ENCODE assay signal across 22 cellular contexts in the genomic region with DNA sequence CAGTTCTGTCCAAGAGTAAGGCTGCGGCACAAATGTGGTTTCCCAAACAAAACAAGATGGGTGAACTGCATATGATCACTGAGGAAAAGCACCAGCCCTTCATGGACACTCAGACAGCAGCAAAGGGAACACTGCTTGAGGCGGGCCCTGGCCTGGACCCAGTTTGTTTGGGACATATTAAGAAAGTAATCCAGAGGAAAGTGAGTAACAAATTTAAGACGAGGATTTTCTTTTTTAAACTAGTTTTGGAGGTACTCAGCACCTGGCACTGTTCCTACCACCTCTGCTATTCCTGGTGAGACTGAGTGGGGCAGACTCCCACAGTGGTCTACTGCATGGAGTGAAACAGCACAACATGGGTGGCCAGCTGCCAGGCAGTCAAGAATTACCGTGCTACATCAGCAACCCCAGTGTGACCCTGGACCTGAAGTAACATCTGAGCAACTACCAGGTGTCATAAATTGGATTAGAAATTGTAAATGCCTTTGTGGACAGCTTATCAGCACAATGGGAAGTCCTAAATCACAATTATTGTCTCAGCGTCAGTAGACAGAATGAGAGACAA. TPM values are rescaled to one million over a fixed set of nuclear protein-coding genes. Genes with fewer than 3 reads are reported as not detected.
"Had no signal": no experiment of that assay in that cellular context is flagged by ENCODE, and none has a peak within 500 bp of the region (broad histone marks: within the 10 kb centered on the region; RNA-seq: fewer than 3 reads in every experiment).

No MANE protein-coding gene starts in this region.

- H3K27ac ChIP-seq: adrenal gland, KMS-11, SK-N-MC had no signal

- H3K4me3 ChIP-seq: adrenal gland, SK-N-MC had no signal

- H3K4me1 Mint-ChIP-seq: activated CD4-positive, alpha-beta memory T cell treated with anti-CD3 and anti-CD28 coated beads, Interleukin-2, amount 10 ng/mL, durations not matched to agents 7 days and 5 days; activated naive CD8-positive, alpha-beta T cell treated with anti-CD3 and anti-CD28 coated beads, Interleukin-2, amount 10 ng/mL, durations not matched to agents 7 days and 5 days; T-cell had no signal

- H3K27me3 Mint-ChIP-seq: activated B cell treated with CpG ODN at 0.5 μM for 24 hours; activated CD4-positive, alpha-beta memory T cell treated with anti-CD3 and anti-CD28 coated beads, Interleukin-2, amount 10 ng/mL, durations not matched to agents 7 days and 5 days; activated naive CD8-positive, alpha-beta T cell treated with anti-CD3 and anti-CD28 coated beads, Interleukin-2, amount 10 ng/mL, durations not matched to agents 7 days and 5 days; T-cell had no signal

- H3K36me3 Mint-ChIP-seq: T-cell had no signal

- H3K4me1 ChIP-seq: adrenal gland had no signal

- H3K9me3 ChIP-seq: adrenal gland had no signal

- DNase-seq: activated B cell treated with CpG ODN at 0.5 μM for 24 hours; activated CD4-positive, alpha-beta memory T cell treated with anti-CD3 and anti-CD28 coated beads, Interleukin-2, amount 10 ng/mL, durations not matched to agents 7 days and 5 days; activated CD4-positive, alpha-beta T cell treated with anti-CD3 and anti-CD28 coated beads, Interleukin-2, amount 50 U/mL, for 1 hour; activated naive CD4-positive, alpha-beta T cell treated with anti-CD3 and anti-CD28 coated beads, Interleukin-2, amount 50 U/mL, for 16 hours; activated naive CD8-positive, alpha-beta T cell treated with anti-CD3 and anti-CD28 coated beads, Interleukin-2, amount 10 ng/mL, durations not matched to agents 7 days and 5 days; activated T-cell treated with anti-CD3 and anti-CD28 coated beads for 4 hours; anterior cingulate cortex; cerebellar nuclear complex; NCI-H1092; NCI-H1417; NCI-H1694 treated with DMSO at 0.1 percent for 48 hours; NCI-H2029 treated with DMSO at 0.1 percent for 48 hours; NCI-H510A treated with DMSO at 0.1 percent for 48 hours; NCI-H69; SHP77 treated with DMSO at 0.1 percent for 48 hours; T-cell; T-helper 2 cell; T1000 had no signal

- H3K27ac Mint-ChIP-seq: activated B cell treated with CpG ODN at 0.5 μM for 24 hours; activated CD4-positive, alpha-beta memory T cell treated with anti-CD3 and anti-CD28 coated beads, Interleukin-2, amount 10 ng/mL, durations not matched to agents 7 days and 5 days; activated naive CD8-positive, alpha-beta T cell treated with anti-CD3 and anti-CD28 coated beads, Interleukin-2, amount 10 ng/mL, durations not matched to agents 7 days and 5 days; T-cell had no signal

- H3K4me3 Mint-ChIP-seq: activated B cell treated with CpG ODN at 0.5 μM for 24 hours; activated CD4-positive, alpha-beta memory T cell treated with anti-CD3 and anti-CD28 coated beads, Interleukin-2, amount 10 ng/mL, durations not matched to agents 7 days and 5 days; activated naive CD8-positive, alpha-beta T cell treated with anti-CD3 and anti-CD28 coated beads, Interleukin-2, amount 10 ng/mL, durations not matched to agents 7 days and 5 days; T-cell had no signal

- H3K9me3 Mint-ChIP-seq: activated B cell treated with CpG ODN at 0.5 μM for 24 hours; activated CD4-positive, alpha-beta memory T cell treated with anti-CD3 and anti-CD28 coated beads, Interleukin-2, amount 10 ng/mL, durations not matched to agents 7 days and 5 days; activated naive CD8-positive, alpha-beta T cell treated with anti-CD3 and anti-CD28 coated beads, Interleukin-2, amount 10 ng/mL, durations not matched to agents 7 days and 5 days; T-cell had no signal

- ATAC-seq: T-cell had no signal

- H3K27me3 ChIP-seq: adrenal gland had no signal

RNA-seq across cellular contexts. Expression of a gene that starts 58.3 kb away (rescaled TPM):
- total RNA-seq: activated B cell treated with CpG ODN at 0.5 μM for 24 hours; activated CD4-positive, alpha-beta memory T cell treated with anti-CD3 and anti-CD28 coated beads, Interleukin-2, amount 10 ng/mL, durations not matched to agents 7 days and 5 days; OCI-LY7; T-cell had no signal
